Comparison of ENCODE assay signal across 31 cellular contexts in genomic region chr14:53975444-53975843, GRCh38. TPM values are rescaled to one million over a fixed set of nuclear protein-coding genes. Genes with fewer than 3 reads are reported as not detected.
"Had no signal": no experiment of that assay in that cellular context is flagged by ENCODE, and none has a peak within 500 bp of the region (broad histone marks: within the 10 kb centered on the region; RNA-seq: fewer than 3 reads in every experiment).

No MANE protein-coding gene starts in this region.

- DNase-seq: hippocampal formation; immature natural killer cell; kidney; left colon; left lung; lower lobe of right lung; mammary epithelial cell; mesendoderm; naive B cell; natural killer cell; nephron progenitor cell; occipital lobe; stimulated activated CD4-positive, alpha-beta T cell treated with anti-CD3 and anti-CD28 coated beads, Interleukin-12 subunit alpha, Interleukin-12 subunit beta, amount 100 ng/mL, for 4 hours; stimulated activated CD4-positive, alpha-beta T cell treated with anti-CD3 and anti-CD28 coated beads, Interleukin-15, amount 100 ng/mL, for 24 hours; stimulated activated CD4-positive, alpha-beta T cell treated with anti-CD3 and anti-CD28 coated beads, Interleukin-2, amount 100 ng/mL, for 24 hours; stimulated activated CD4-positive, alpha-beta T cell treated with anti-CD3 and anti-CD28 coated beads, Interleukin-4, amount 100 ng/mL, for 1 hour; stimulated activated naive B cell treated with anti-CD40 and anti-IgM and Interleukin-4, amounts not matched to agents 10 μg/mL and 1 μg/mL and 100 μg/mL, for 72 hours; stimulated activated naive CD8-positive, alpha-beta T cell treated with anti-CD3 and anti-CD28 coated beads, Interleukin-15, Interleukin-2, amounts not matched to agents 100 U/mL and 50 U/mL, for 24 hours; stomach; testis; thyroid gland; transverse colon; upper lobe of left lung had no signal

- H3K27ac ChIP-seq: left lung, lower lobe of right lung, neural progenitor cell, neutrophil, parathyroid adenoma, right atrium auricular region, skin epidermis, stomach, testis, thyroid gland, transverse colon, upper lobe of left lung had no signal

- H3K4me1 ChIP-seq: left lung, lower lobe of right lung, parathyroid adenoma, thyroid gland, transverse colon, upper lobe of left lung had no signal

- H3K27me3 ChIP-seq: left lung, neural progenitor cell, right atrium auricular region, stomach, testis, thyroid gland, transverse colon, upper lobe of left lung had no signal

- H3K9ac ChIP-seq: neural progenitor cell, parathyroid adenoma had no signal

- H3K9me3 ChIP-seq: left lung, lower lobe of right lung, neutrophil, right atrium auricular region, stomach, testis, thyroid gland, transverse colon, upper lobe of left lung had no signal

- H3K36me3 ChIP-seq: left lung, lower lobe of right lung, neural progenitor cell, neutrophil, right atrium auricular region, stomach, thyroid gland, transverse colon, upper lobe of left lung had no signal

- FAIRE-seq: islet of Langerhans, kidney had no signal

- H3K79me2 ChIP-seq: parathyroid adenoma had no signal

- ATAC-seq: left colon; left lung; lower lobe of right lung; natural killer cell; sciatic nerve; stimulated activated naive B cell treated with anti-CD40 and anti-IgM and Interleukin-4, amounts not matched to agents 10 μg/mL and 1 μg/mL and 100 μg/mL, for 72 hours; stimulated activated naive CD8-positive, alpha-beta T cell treated with anti-CD3 and anti-CD28 coated beads, Interleukin-15, Interleukin-2, amounts not matched to agents 100 U/mL and 50 U/mL, for 24 hours had no signal

- H2AFZ ChIP-seq: neural progenitor cell, parathyroid adenoma had no signal

- H3K4me2 ChIP-seq: neural progenitor cell had no signal

- H3K4me3 ChIP-seq: left lung, lower lobe of right lung, neural progenitor cell, right atrium auricular region, skin epidermis, stomach, testis, thyroid gland, transverse colon, upper lobe of left lung had no signal

RNA-seq across cellular contexts. Expression of gene BMP4, which starts 18.8 kb away (rescaled TPM):
- total RNA-seq: mononuclear cell had no signal
- polyA plus RNA-seq: immature natural killer cell had no signal
